In the genomic region with DNA sequence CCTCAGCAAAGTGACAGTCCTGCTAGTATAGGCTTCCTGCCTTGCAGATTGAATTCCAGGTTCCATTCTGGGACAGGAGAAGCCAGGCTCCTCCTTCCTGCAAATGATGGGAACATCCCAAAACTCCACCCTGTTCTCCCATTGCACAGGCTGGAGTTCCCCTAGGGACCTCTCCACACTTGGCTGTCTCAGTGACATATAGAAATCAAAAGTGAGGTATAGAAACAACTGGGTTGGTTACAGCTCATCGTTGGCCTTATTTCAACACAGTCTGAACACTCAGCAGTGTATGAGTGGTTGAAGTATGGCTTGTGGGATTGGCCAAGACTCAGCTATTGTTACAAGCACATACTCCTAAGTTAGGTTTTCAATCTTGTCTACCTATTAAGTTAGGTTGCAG, we compare ENCODE assay signal across 1 cellular context.
TF ChIP-seq lines count a peak whose summit lies in the region.

No MANE protein-coding gene starts in this region.

TF ChIP-seq in GM12878, 131 proteins besides CTCF, POLR2A, EP300 and RAD21 (continued from another document):
- TF ChIP-seq RFX5 (IDR thresholded peaks at IDR 0.05; ENCODE audit: low read depth, low read length): no peak
